Comparison of ENCODE assay signal across 8 cellular contexts in genomic region chr10:50739618-50740350, GRCh38. TPM values are rescaled to one million over a fixed set of nuclear protein-coding genes. Genes with fewer than 3 reads are reported as not detected.
A peak's percentile ranks its signal among the peaks of the same experiment; 100 is the strongest.
DNase-seq lines count a peak whose midpoint lies in the region; ATAC-seq and TF ChIP-seq lines count a peak whose summit lies in the region.

Gene ASAH2B (plus strand): TSS chr10:50739936. CDS start chr10:50745131, 5,195 bp downstream.

- peak; percentile 92 for ATAC-seq in GM19035 (IDR thresholded peaks at IDR 0.05; ENCODE audit: unreplicated experiment)
- peak; percentile 76 for ATAC-seq in HG03196 (IDR thresholded peaks at IDR 0.05; ENCODE audit: unreplicated experiment)

- no peaks in the 10 kb centered on the region for H3K36me3 Mint-ChIP-seq in endothelial cell (ENCODE audit: low read depth, unreplicated experiment)
- H3K36me3 Mint-ChIP-seq in mesothelial cell of epicardium: no peaks in the 10 kb centered on the region

- H3K27ac Mint-ChIP-seq in endothelial cell (ENCODE audit: unreplicated experiment) (peak within 1 kb of the TSS; percentile 99), mesothelial cell of epicardium (peak within 1 kb of the TSS; percentile 95)

- H3K4me3 Mint-ChIP-seq in endothelial cell (ENCODE audit: unreplicated experiment) (peak within 1 kb of the TSS; percentile 96), mesothelial cell of epicardium (peak within 1 kb of the TSS; percentile 95)

- H3K27me3 Mint-ChIP-seq in endothelial cell (ENCODE audit: unreplicated experiment) (peaks cover 8% of the 10 kb centered on the region), mesothelial cell of epicardium (ENCODE audit: low read depth) (peaks cover 34% of the 10 kb centered on the region)

- TF ChIP-seq CTCF in AG10803 (conservative IDR thresholded peaks at IDR 0.05; ENCODE audit: low read length): no peak
- no peak for TF ChIP-seq CTCF in endothelial cell (IDR thresholded peaks at IDR 0.05; ENCODE audit: unreplicated experiment)
- no peak for TF ChIP-seq CTCF in mesothelial cell of epicardium (IDR thresholded peaks at IDR 0.05; ENCODE audit: unreplicated experiment)

- H3K4me3 ChIP-seq in AG10803 (ENCODE audit: low read length): peak within 1 kb of the TSS; percentile 88

- H3K4me1 Mint-ChIP-seq in endothelial cell (ENCODE audit: unreplicated experiment): peaks cover 24% of the 10 kb centered on the region
- H3K4me1 Mint-ChIP-seq in mesothelial cell of epicardium: peaks cover 9% of the 10 kb centered on the region

- DNase-seq in AG10803 (ENCODE audit: low read depth): peak; percentile 72
- peak; percentile 82 for DNase-seq in NCI-H748 (lab: John Stamatoyannopoulos, UW; ENCODE audit: unreplicated experiment)
- peak; percentile 55 for DNase-seq in activated CD8-positive, alpha-beta memory T cell treated with anti-CD3 and anti-CD28 coated beads, Interleukin-2, amount 50 U/mL, for 24 hours (ENCODE audit: extremely low read depth)
- DNase-seq in endothelial cell (ENCODE audit: low spot score): peak; percentile 78
- peak; percentile 69 to 79 for DNase-seq in mesothelial cell of epicardium (ENCODE audit: low spot score in 2 of 2, unreplicated experiment in 2 of 2)
- DNase-seq in stimulated activated CD8-positive, alpha-beta memory T cell treated with anti-CD3 and anti-CD28 coated beads, Interleukin-15, amount 100 ng/mL, for 1 hour (ENCODE audit: low read depth): peak; percentile 42

- H3K9me3 Mint-ChIP-seq in endothelial cell (ENCODE audit: unreplicated experiment): no peaks in the 10 kb centered on the region
- H3K9me3 Mint-ChIP-seq in mesothelial cell of epicardium: no peaks in the 10 kb centered on the region

RNA-seq across cellular contexts. Expression of gene ASAH2B, which starts in this region (rescaled TPM):
- total RNA-seq in endothelial cell (ENCODE audit: unreplicated experiment) (5.7 TPM), mesothelial cell of epicardium (4.9 to 6.3 TPM (median 5.8 TPM) in 3 replicates)

Comparison
In these comparisons a context has a peak if more than half of its experiments do, and no peak if none do; other contexts are left out.
1. Peak in every context shown above with its lines: DNase-seq, ATAC-seq and H3K4me3 ChIP-seq.